18 cellular contexts compared by ENCODE assay signal in the genomic region with DNA sequence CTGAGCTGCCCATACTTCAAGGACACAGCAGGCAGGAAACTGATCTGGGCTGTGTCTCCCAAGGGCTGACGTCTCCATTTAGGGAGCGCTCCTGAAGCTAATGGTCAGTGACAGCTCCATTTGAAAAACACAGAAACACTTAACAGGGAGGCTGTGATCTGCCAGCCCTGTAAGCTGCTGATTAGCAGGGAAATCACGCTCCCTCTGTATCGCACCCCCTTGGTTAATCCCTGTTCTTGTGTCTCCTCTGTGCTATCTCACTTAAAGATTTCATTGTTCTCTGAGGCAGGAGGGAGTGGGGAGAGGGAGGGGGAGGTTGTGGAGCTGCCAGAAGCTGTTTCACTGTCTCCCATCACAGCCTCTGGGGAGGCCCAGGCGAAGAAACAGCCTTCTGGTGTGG. TPM values are rescaled to one million over a fixed set of nuclear protein-coding genes. Genes with fewer than 3 reads are reported as not detected.
DNase-seq lines count a peak whose midpoint lies in the region; ATAC-seq and TF ChIP-seq lines count a peak whose summit lies in the region.
"Had no signal": no experiment of that assay in that cellular context is flagged by ENCODE, and none has a peak within 500 bp of the region (broad histone marks: within the 10 kb centered on the region; RNA-seq: fewer than 3 reads in every experiment).

No MANE protein-coding gene starts in this region.

- WGBS in psoas muscle, 3 donors, result 20 to 43% (median 35%) methylated on average over 5 of the region's 5 CpGs

- no peaks in the 10 kb centered on the region for H3K4me1 ChIP-seq in psoas muscle
- H3K4me1 ChIP-seq: A549, Caco-2, tibial artery had no signal

- no peak for ATAC-seq in stimulated activated effector memory CD8-positive, alpha-beta T cell treated with anti-CD3 and anti-CD28 coated beads, Interleukin-12 subunit alpha, Interleukin-12 subunit beta, amount 100 ng/mL, for 72 hours
- ATAC-seq in GM21576 (IDR thresholded peaks at IDR 0.05; ENCODE audit: unreplicated experiment) (no peak), psoas muscle (no peak), HG03378 (IDR thresholded peaks at IDR 0.05; ENCODE audit: unreplicated experiment) (no peak)
- ATAC-seq: A549 had no signal

- H3K9me3 ChIP-seq in psoas muscle, result no peaks in the 10 kb centered on the region
- H3K9me3 ChIP-seq: A549, Caco-2, ovary, tibial artery had no signal

- H3K27me3 Mint-ChIP-seq in brain, result peaks cover 2% of the 10 kb centered on the region

- H3K4me1 Mint-ChIP-seq in brain, result peaks cover 24% of the 10 kb centered on the region
- no peaks in the 10 kb centered on the region for H3K4me1 Mint-ChIP-seq in stimulated activated effector memory CD8-positive, alpha-beta T cell treated with anti-CD3 and anti-CD28 coated beads, Interleukin-12 subunit alpha, Interleukin-12 subunit beta, amount 100 ng/mL, for 72 hours

- peak overlapping the region in 1 of 5 experiments; percentile 20 for H3K4me3 Mint-ChIP-seq in brain
- H3K4me3 Mint-ChIP-seq in stimulated activated effector memory CD8-positive, alpha-beta T cell treated with anti-CD3 and anti-CD28 coated beads, Interleukin-12 subunit alpha, Interleukin-12 subunit beta, amount 100 ng/mL, for 72 hours, result no peak overlapping the region
- H3K4me3 Mint-ChIP-seq: activated naive CD4-positive, alpha-beta T cell treated with anti-CD3 and anti-CD28 coated beads for 36 hours had no signal

- H3K27me3 ChIP-seq in psoas muscle (ENCODE audit: insufficient read depth in 3 of 3, low read length in 2 of 3), result no peaks in the 10 kb centered on the region
- H3K27me3 ChIP-seq: ovary, tibial artery had no signal

- peak; percentile 2 for DNase-seq in NCI-H748 (lab: John Stamatoyannopoulos, UW; ENCODE audit: unreplicated experiment)
- DNase-seq in NCI-H748 treated with DMSO at 0.1 percent for 48 hours (lab: John Stamatoyannopoulos, UW), result no peak
- peak; percentile 62 for DNase-seq in iPS-NIHi11 (ENCODE audit: low spot score)
- DNase-seq in stimulated activated effector memory CD8-positive, alpha-beta T cell treated with anti-CD3 and anti-CD28 coated beads, Interleukin-12 subunit alpha, Interleukin-12 subunit beta, amount 100 ng/mL, for 72 hours (ENCODE audit: low spot score in 2 of 2), result no peak
- no peak for DNase-seq in psoas muscle
- DNase-seq: activated naive CD4-positive, alpha-beta T cell treated with anti-CD3 and anti-CD28 coated beads for 36 hours; Caco-2; mesenchymal stem cell; NCI-H1048; NCI-H524; ovary; tibial artery had no signal

- H3K4me3 ChIP-seq in psoas muscle, result no peak overlapping the region
- H3K4me3 ChIP-seq: A549, cardiac muscle cell, hepatocyte, ovary, tibial artery had no signal

- no peak for TF ChIP-seq CTCF in brain (conservative IDR thresholded peaks at IDR 0.05)
- TF ChIP-seq CTCF in psoas muscle (IDR thresholded peaks at IDR 0.05), result no peak

- H3K36me3 Mint-ChIP-seq in brain, result no peaks in the 10 kb centered on the region
- peaks cover 73% of the 10 kb centered on the region for H3K36me3 Mint-ChIP-seq in stimulated activated effector memory CD8-positive, alpha-beta T cell treated with anti-CD3 and anti-CD28 coated beads, Interleukin-12 subunit alpha, Interleukin-12 subunit beta, amount 100 ng/mL, for 72 hours

- peak overlapping the region in 4 of 5 experiments; percentile 27 to 87 (median 61) for H3K27ac Mint-ChIP-seq in brain
- H3K27ac Mint-ChIP-seq in stimulated activated effector memory CD8-positive, alpha-beta T cell treated with anti-CD3 and anti-CD28 coated beads, Interleukin-12 subunit alpha, Interleukin-12 subunit beta, amount 100 ng/mL, for 72 hours, result peak overlapping the region; percentile 26
- H3K27ac Mint-ChIP-seq: activated naive CD4-positive, alpha-beta T cell treated with anti-CD3 and anti-CD28 coated beads for 36 hours had no signal

- peaks cover 0 to 6% (median 0%) of the 10 kb centered on the region in 5 experiments for H3K9me3 Mint-ChIP-seq in brain
- no peaks in the 10 kb centered on the region for H3K9me3 Mint-ChIP-seq in stimulated activated effector memory CD8-positive, alpha-beta T cell treated with anti-CD3 and anti-CD28 coated beads, Interleukin-12 subunit alpha, Interleukin-12 subunit beta, amount 100 ng/mL, for 72 hours
- H3K9me3 Mint-ChIP-seq: activated naive CD4-positive, alpha-beta T cell treated with anti-CD3 and anti-CD28 coated beads for 36 hours had no signal

- no peaks in the 10 kb centered on the region for H3K36me3 ChIP-seq in psoas muscle (ENCODE audit: insufficient read depth in 1 of 2, low read depth in 1 of 2)
- H3K36me3 ChIP-seq: cardiac muscle cell, ovary, tibial artery had no signal

- H3K27ac ChIP-seq in psoas muscle, result no peak overlapping the region
- H3K27ac ChIP-seq: A549, cardiac muscle cell, hepatocyte, ovary, tibial artery had no signal

- intact Hi-C loops in psoas muscle (cut with DNase I), result no loop called here

RNA-seq across cellular contexts. Expression of a gene that starts 47.4 kb away (rescaled TPM):
- 13.6 TPM for polyA plus RNA-seq in brain (ENCODE audit: insufficient read depth, low read depth, low replicate concordance)
- total RNA-seq in psoas muscle, result not detected
- polyA plus RNA-seq in psoas muscle, result under 1 TPM in 1 of 3 donors, not detected in 2; 0.03 TPM
- total RNA-seq: activated naive CD4-positive, alpha-beta T cell treated with anti-CD3 and anti-CD28 coated beads for 36 hours; Caco-2; cardiac muscle cell; hepatocyte; ovary had no signal
- polyA plus RNA-seq: A549, cardiac muscle cell, hepatocyte, ovary had no signal

Comparison
In these comparisons a context has a peak if more than half of its experiments do, and no peak if none do; other contexts are left out.
1. DNase-seq: peak in NCI-H748 (single experiment) and iPS-NIHi11 (single experiment); none in NCI-H748 treated with DMSO at 0.1 percent for 48 hours (single experiment), stimulated activated effector memory CD8-positive, alpha-beta T cell treated with anti-CD3 and anti-CD28 coated beads, Interleukin-12 subunit alpha, Interleukin-12 subunit beta, amount 100 ng/mL, for 72 hours (0 of 2) and psoas muscle (0 of 2).
2. RNA of a gene that starts 47.4 kb away (polyA plus RNA-seq): 13.6 TPM in brain (single experiment); 0.03 TPM in psoas muscle; every median in the first group is over 10 times any median in the second.